In the genomic region with DNA sequence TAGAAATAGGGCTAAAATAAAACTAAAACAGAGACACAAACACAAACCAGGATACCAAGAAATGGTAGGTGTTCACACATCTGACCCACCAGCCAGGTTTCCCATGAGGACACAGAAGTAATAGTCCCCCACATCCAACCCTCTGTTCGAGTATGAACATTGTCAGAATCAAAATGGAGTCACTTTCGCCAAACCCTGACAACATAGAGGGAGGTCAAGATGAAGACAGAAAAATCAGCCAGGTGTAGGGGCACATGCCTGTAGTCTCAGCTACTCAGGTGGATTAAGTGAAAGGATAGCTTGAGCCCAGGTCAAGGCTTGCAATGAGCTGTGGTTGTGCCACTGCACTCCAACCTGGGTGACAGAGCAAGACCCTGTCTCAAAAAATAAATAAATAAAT, we compare ENCODE assay signal across 4 cellular contexts.
"Had no signal": no experiment of that assay in that cellular context is flagged by ENCODE, and none has a peak within 500 bp of the region (broad histone marks: within the 10 kb centered on the region; RNA-seq: fewer than 3 reads in every experiment).

No MANE protein-coding gene starts in this region.

- ATAC-seq: GM23338 had no signal

- H3K27ac Mint-ChIP-seq: GM23338, H9 had no signal

- H3K9me3 Mint-ChIP-seq: GM23338, H9 had no signal

- DNase-seq: H9, HCEC 1CT, IMR-90 had no signal

- H3K4me3 ChIP-seq: GM23338 had no signal

- H3K4me3 Mint-ChIP-seq: GM23338, H9 had no signal
